Comparison of ENCODE assay signal across 17 cellular contexts in genomic region chr11:3093281-3094191, GRCh38. TPM values are rescaled to one million over a fixed set of nuclear protein-coding genes. Genes with fewer than 3 reads are reported as not detected.
DNase-seq lines count a peak whose midpoint lies in the region; ATAC-seq and TF ChIP-seq lines count a peak whose summit lies in the region.
"Had no signal": no experiment of that assay in that cellular context is flagged by ENCODE, and none has a peak within 500 bp of the region (broad histone marks: within the 10 kb centered on the region; RNA-seq: fewer than 3 reads in every experiment).

No MANE protein-coding gene starts in this region.

- no peak overlapping the region for H3K4me3 Mint-ChIP-seq in GM23338
- no peak overlapping the region for H3K4me3 Mint-ChIP-seq in natural killer cell treated with Interleukin-12 subunit alpha and Interleukin-12 subunit beta and Interleukin-15 and Interleukin-18, amount 100 ng/mL, for 72 hours
- H3K4me3 Mint-ChIP-seq: effector memory CD8-positive, alpha-beta T cell; T-cell had no signal

- ATAC-seq in GM23338 (peak; percentile 35), HG03097 (IDR thresholded peaks at IDR 0.05; ENCODE audit: low FRiP score, unreplicated experiment) (no peak)
- ATAC-seq in natural killer cell treated with Interleukin-12 subunit alpha and Interleukin-12 subunit beta and Interleukin-15 and Interleukin-18, amount 100 ng/mL, for 72 hours: no peak
- ATAC-seq: activated naive CD4-positive, alpha-beta T cell treated with anti-CD3 and anti-CD28 coated beads, Interleukin-2, amount 50 U/mL, for 72 hours; effector memory CD8-positive, alpha-beta T cell; T-cell had no signal

- H3K4me1 ChIP-seq in GM23338 (ENCODE audit: insufficient read depth): peaks cover 3% of the 10 kb centered on the region; the same call in 1 of the 2 replicates
- H3K4me1 ChIP-seq: parathyroid adenoma had no signal

- H3K79me2 ChIP-seq in GM23338 (replicated peaks; ENCODE audit: insufficient read depth): no peaks in the 10 kb centered on the region
- H3K79me2 ChIP-seq: parathyroid adenoma had no signal

- H3K36me3 ChIP-seq in GM23338 (ENCODE audit: insufficient read depth) (no peaks in the 10 kb centered on the region), WERI-Rb-1 (no peaks in the 10 kb centered on the region)

- H3K4me1 Mint-ChIP-seq in GM23338: peaks cover 17% of the 10 kb centered on the region; the same call in 2 of the 3 replicates
- H3K4me1 Mint-ChIP-seq in natural killer cell treated with Interleukin-12 subunit alpha and Interleukin-12 subunit beta and Interleukin-15 and Interleukin-18, amount 100 ng/mL, for 72 hours (ENCODE audit: low read depth in 2 of 2): peaks cover 14 to 15% of the 10 kb centered on the region in 2 donors

- H3F3A ChIP-seq in GM23338 (replicated peaks; ENCODE audit: low read depth): no peaks in the 10 kb centered on the region

- H3K27ac ChIP-seq in GM23338 (ENCODE audit: low read depth) (no peak overlapping the region), WERI-Rb-1 (no peak overlapping the region; the same call in 1 of the 2 replicates)
- H3K27ac ChIP-seq: C4-2B, parathyroid adenoma had no signal

- H3K27ac Mint-ChIP-seq in GM23338: no peak overlapping the region
- peak overlapping the region in 1 of 2 donors; percentile 43 for H3K27ac Mint-ChIP-seq in natural killer cell treated with Interleukin-12 subunit alpha and Interleukin-12 subunit beta and Interleukin-15 and Interleukin-18, amount 100 ng/mL, for 72 hours
- H3K27ac Mint-ChIP-seq: T-cell had no signal

- no peak overlapping the region for H3K4me2 ChIP-seq in GM23338

- H3K27me3 Mint-ChIP-seq in GM23338 (ENCODE audit: insufficient read depth, low read depth, poor library complexity): peaks cover 8% of the 10 kb centered on the region
- H3K27me3 Mint-ChIP-seq in natural killer cell treated with Interleukin-12 subunit alpha and Interleukin-12 subunit beta and Interleukin-15 and Interleukin-18, amount 100 ng/mL, for 72 hours: no peaks in the 10 kb centered on the region
- H3K27me3 Mint-ChIP-seq: effector memory CD8-positive, alpha-beta T cell had no signal

- peaks cover 8% of the 10 kb centered on the region for H3K9me3 Mint-ChIP-seq in GM23338
- H3K9me3 Mint-ChIP-seq in natural killer cell treated with Interleukin-12 subunit alpha and Interleukin-12 subunit beta and Interleukin-15 and Interleukin-18, amount 100 ng/mL, for 72 hours: no peaks in the 10 kb centered on the region
- H3K9me3 Mint-ChIP-seq: activated naive CD4-positive, alpha-beta T cell treated with anti-CD3 and anti-CD28 coated beads, Interleukin-2, amount 50 U/mL, for 72 hours; effector memory CD8-positive, alpha-beta T cell; T-cell had no signal

- peaks cover 4% of the 10 kb centered on the region; the same call in 1 of the 3 replicates for H3K36me3 Mint-ChIP-seq in GM23338 (ENCODE audit: low read depth)
- H3K36me3 Mint-ChIP-seq in natural killer cell treated with Interleukin-12 subunit alpha and Interleukin-12 subunit beta and Interleukin-15 and Interleukin-18, amount 100 ng/mL, for 72 hours: no peaks in the 10 kb centered on the region
- H3K36me3 Mint-ChIP-seq: activated naive CD4-positive, alpha-beta T cell treated with anti-CD3 and anti-CD28 coated beads, Interleukin-2, amount 50 U/mL, for 72 hours; T-cell had no signal

- H3K4me3 ChIP-seq in GM23338 (no peak overlapping the region), WERI-Rb-1 (ENCODE audit: low read depth, low read length) (no peak overlapping the region)

- no peaks in the 10 kb centered on the region for H3K9me2 ChIP-seq in GM23338 (ENCODE audit: insufficient read depth)

- no peaks in the 10 kb centered on the region for H4K20me1 ChIP-seq in GM23338 (replicated peaks; ENCODE audit: insufficient read depth)

- H3K27me3 ChIP-seq in GM23338 (ENCODE audit: insufficient read depth): no peaks in the 10 kb centered on the region
- H3K27me3 ChIP-seq in WERI-Rb-1 (ENCODE audit: insufficient read depth, low read depth, severe bottlenecking): no peaks in the 10 kb centered on the region

- no peaks in the 10 kb centered on the region for H3K9me3 ChIP-seq in WERI-Rb-1 (ENCODE audit: severe bottlenecking)

- H2AFZ ChIP-seq in GM23338: no peak overlapping the region
- H2AFZ ChIP-seq: parathyroid adenoma had no signal

- DNase-seq in AG08396 (ENCODE audit: low spot score) (peak; percentile 14), GM23338 (ENCODE audit: low spot score) (peak; percentile 67), WERI-Rb-1 (peak; percentile 82), HuH-7 (ENCODE audit: low spot score) (no peak), NCI-H1694 treated with DMSO at 0.1 percent for 48 hours (lab: John Stamatoyannopoulos, UW) (no peak)
- DNase-seq in natural killer cell treated with Interleukin-12 subunit alpha and Interleukin-12 subunit beta and Interleukin-15 and Interleukin-18, amount 100 ng/mL, for 72 hours (ENCODE audit: low spot score): peak; percentile 60
- DNase-seq in activated effector memory CD4-positive, alpha-beta T cell treated with anti-CD3 and anti-CD28 coated beads, Interleukin-2, amount 50 U/mL, for 16 hours: no peak
- DNase-seq: activated CD4-positive, CD25-positive, alpha-beta regulatory T cell; effector memory CD8-positive, alpha-beta T cell; Karpas-422; NCI-H187 treated with DMSO at 0.1 percent for 48 hours; stimulated activated CD4-positive, alpha-beta T cell treated with anti-CD3 and anti-CD28 coated beads, Interleukin-15, amount 100 ng/mL, for 24 hours; T-cell had no signal

- TF ChIP-seq CTCF in GM23338 (conservative IDR thresholded peaks at IDR 0.05; ENCODE audit: low read depth in 2 of 2) (no peak), WERI-Rb-1 (IDR thresholded peaks at IDR 0.05; ENCODE audit: low read depth, low read length) (0 out of 2 replicates have a peak, but pooled peaks have one; percentile 3)

TF ChIP-seq in GM23338, 12 proteins besides CTCF, POLR2A, EP300 and RAD21:
- TF ChIP-seq POLR2AphosphoS5 (IDR thresholded peaks at IDR 0.05; ENCODE audit: low read depth): no peak
- TF ChIP-seq, protein P1, sequence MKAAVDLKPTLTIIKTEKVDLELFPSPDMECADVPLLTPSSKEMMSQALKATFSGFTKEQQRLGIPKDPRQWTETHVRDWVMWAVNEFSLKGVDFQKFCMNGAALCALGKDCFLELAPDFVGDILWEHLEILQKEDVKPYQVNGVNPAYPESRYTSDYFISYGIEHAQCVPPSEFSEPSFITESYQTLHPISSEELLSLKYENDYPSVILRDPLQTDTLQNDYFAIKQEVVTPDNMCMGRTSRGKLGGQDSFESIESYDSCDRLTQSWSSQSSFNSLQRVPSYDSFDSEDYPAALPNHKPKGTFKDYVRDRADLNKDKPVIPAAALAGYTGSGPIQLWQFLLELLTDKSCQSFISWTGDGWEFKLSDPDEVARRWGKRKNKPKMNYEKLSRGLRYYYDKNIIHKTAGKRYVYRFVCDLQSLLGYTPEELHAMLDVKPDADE (IDR thresholded peaks at IDR 0.05): no peak
- no peak for TF ChIP-seq NANOG (IDR thresholded peaks at IDR 0.05; ENCODE audit: borderline replicate concordance)
- no peak for TF ChIP-seq CREB1 (CRISPR knock-in tag; IDR thresholded peaks at IDR 0.05; ENCODE audit: low read depth)
- TF ChIP-seq EZH2phosphoT487 (IDR thresholded peaks at IDR 0.05; ENCODE audit: unreplicated experiment): no peak
- no peak for TF ChIP-seq ZNF331 (CRISPR knock-in tag; IDR thresholded peaks at IDR 0.05; ENCODE audit: low read depth)

RNA-seq across cellular contexts. Expression of gene CARS1, which starts 36.3 kb away (rescaled TPM):
- total RNA-seq in GM23338 (2014; rRNA removed; shearing (Covaris generic)): 94.1 and 95.9 TPM in 2 replicates
- 71.0 and 72.9 TPM in 2 replicates for polyA plus RNA-seq in GM23338 (2016; fragmentation: Nextera tagmentation; extraction: Ambion mirVana)
- total RNA-seq in natural killer cell treated with Interleukin-12 subunit alpha and Interleukin-12 subunit beta and Interleukin-15 and Interleukin-18, amount 100 ng/mL, for 72 hours: 100 to 1,000 TPM in 1 of 2 donors, 10 to 100 TPM in 1; 88.8 to 128 TPM

Comparison
In these comparisons a context has a peak if more than half of its experiments do, and no peak if none do; other contexts are left out.
1. DNase-seq: peak in AG08396 (single experiment), GM23338 (single experiment), WERI-Rb-1 (single experiment) and natural killer cell treated with Interleukin-12 subunit alpha and Interleukin-12 subunit beta and Interleukin-15 and Interleukin-18, amount 100 ng/mL, for 72 hours (single experiment); none in HuH-7 (single experiment), NCI-H1694 treated with DMSO at 0.1 percent for 48 hours (single experiment) and activated effector memory CD4-positive, alpha-beta T cell treated with anti-CD3 and anti-CD28 coated beads, Interleukin-2, amount 50 U/mL, for 16 hours (single experiment).